Comparison of ENCODE assay signal across 1 cellular context in genomic region chr17:44281570-44281969, GRCh38.
TF ChIP-seq lines count a peak whose summit lies in the region.

No MANE protein-coding gene starts in this region.

TF ChIP-seq in GM23338, 12 proteins besides CTCF, POLR2A, EP300 and RAD21:
- TF ChIP-seq REST (IDR thresholded peaks at IDR 0.05; ENCODE audit: unreplicated experiment), result no peak
- no peak for TF ChIP-seq NANOG (IDR thresholded peaks at IDR 0.05; ENCODE audit: borderline replicate concordance)
- no peak for TF ChIP-seq JUNB (IDR thresholded peaks at IDR 0.05; ENCODE audit: unreplicated experiment)
- TF ChIP-seq EZH2 (IDR thresholded peaks at IDR 0.05; ENCODE audit: low read depth, unreplicated experiment), result no peak
- no peak for TF ChIP-seq ZNF114 (CRISPR knock-in tag; IDR thresholded peaks at IDR 0.05)
- TF ChIP-seq ZNF331 (CRISPR knock-in tag; IDR thresholded peaks at IDR 0.05; ENCODE audit: low read depth), result no peak
